19 cellular contexts compared by ENCODE assay signal in genomic region chr10:3293536-3294431, GRCh38.
DNase-seq lines count a peak whose midpoint lies in the region; ATAC-seq, FAIRE-seq and TF ChIP-seq lines count a peak whose summit lies in the region.
"Had no signal": no experiment of that assay in that cellular context is flagged by ENCODE, and none has a peak within 500 bp of the region (broad histone marks: within the 10 kb centered on the region; RNA-seq: fewer than 3 reads in every experiment).

No MANE protein-coding gene starts in this region.

- H3K9ac ChIP-seq in K562 (ENCODE audit: insufficient read depth in 1 of 2, low read depth in 2 of 2, low read length in 2 of 2): no peak overlapping the region
- H3K9ac ChIP-seq: parathyroid adenoma had no signal

- under 1% methylated on average over 19 of the region's 19 CpGs for WGBS in K562 (ENCODE audit: insufficient coverage, low coverage, missing lambda C conversion rate)

- H3K9me3 ChIP-seq in K562 (replicated peaks; ENCODE audit: control insufficient read depth, insufficient read depth, low read depth, low read length): no peaks in the 10 kb centered on the region
- H3K9me3 ChIP-seq: colonic mucosa, lower lobe of right lung had no signal

- peaks cover 35 to 58% of the 10 kb centered on the region in 2 experiments; a peak in 4 of 5 replicates for H3K27me3 ChIP-seq in K562 (ENCODE audit: control insufficient read depth in 2 of 2, insufficient read depth in 2 of 2, low read length in 2 of 2)
- H3K27me3 ChIP-seq: colonic mucosa had no signal

- CTCF ChIA-PET in K562 (lab: Yijun Ruan, JAX; ENCODE audit: low intra/inter-chr PET ratio): no interaction called here

- FAIRE-seq in K562 (lab: Jason Lieb, UNC) (no peak), urothelium cell line (lab: Jason Lieb, UNC) (no peak)
- FAIRE-seq: HTR-8/SVneo, RCC 7860 had no signal

- peaks cover 22% of the 10 kb centered on the region for H3K27me3 Mint-ChIP-seq in HFFc6 (ENCODE audit: insufficient read depth)

- H3K36me3 Mint-ChIP-seq in HFFc6 (ENCODE audit: low read depth): no peaks in the 10 kb centered on the region
- H3K36me3 Mint-ChIP-seq: activated naive CD8-positive, alpha-beta T cell treated with anti-CD3 and anti-CD28 coated beads, Interleukin-2, amount 10 ng/mL, durations not matched to agents 7 days and 5 days; CD14-positive monocyte had no signal

- no TSS peak for BruUV-seq in K562 (replicated peaks; lab: Mats Ljungman, UMichigan)

- no peak for DNase-seq in HFFc6
- no peak for DNase-seq in K562 (ENCODE audit: extremely low read depth in 1 of 4, low spot score in 3 of 4)
- DNase-seq in left kidney (ENCODE audit: low read depth, low spot score): peak; percentile 89
- peak; percentile 35 for DNase-seq in stromal cell of bone marrow (ENCODE audit: low read depth)
- no peak for DNase-seq in DMS 273 treated with DMSO at 0.1 percent for 48 hours (lab: John Stamatoyannopoulos, UW)
- no peak for DNase-seq in urothelium cell line (ENCODE audit: low spot score)
- no peak for DNase-seq in stimulated activated CD4-positive, alpha-beta T cell treated with anti-CD3 and anti-CD28 coated beads, Interleukin-1b, Interleukin-23, amount 100 ng/mL, for 48 hours
- DNase-seq: activated CD8-positive, alpha-beta memory T cell treated with anti-CD3 and anti-CD28 coated beads, Interleukin-2, amount 50 U/mL, for 48 hours; activated naive CD8-positive, alpha-beta T cell treated with anti-CD3 and anti-CD28 coated beads, Interleukin-2, amount 10 ng/mL, durations not matched to agents 7 days and 5 days; colonic mucosa; lower lobe of right lung; MV-4-11; NCI-H510A; T-helper 1 cell had no signal

- H3K9me1 ChIP-seq in K562 (ENCODE audit: control insufficient read depth, insufficient read depth, low read length): no peaks in the 10 kb centered on the region

- H3K27ac Mint-ChIP-seq in HFFc6: no peak overlapping the region
- H3K27ac Mint-ChIP-seq: activated naive CD8-positive, alpha-beta T cell treated with anti-CD3 and anti-CD28 coated beads, Interleukin-2, amount 10 ng/mL, durations not matched to agents 7 days and 5 days had no signal

- H3K27ac ChIP-seq in K562 (ENCODE audit: extremely low read depth, low read depth, low read length): no peak overlapping the region
- H3K27ac ChIP-seq: colonic mucosa, parathyroid adenoma had no signal

- TF ChIP-seq RAD21 in K562 (CRISPR knock-in tag; conservative IDR thresholded peaks at IDR 0.05 in 1 of 2, IDR thresholded peaks at IDR 0.05 in 1 of 2): no peak

- POLR2A ChIA-PET in K562 (lab: Yijun Ruan, JAX): no interaction called here

- no peak for TF ChIP-seq CTCF in HFFc6 (IDR thresholded peaks at IDR 0.05)
- no peak for TF ChIP-seq CTCF in K562 (IDR thresholded peaks at IDR 0.05 in 2 of 3, conservative IDR thresholded peaks at IDR 0.05 in 1 of 3; ENCODE audit: insufficient read depth in 2 of 3, low read depth in 1 of 3, low read length in 3 of 3)

- intact Hi-C loops in K562 (cut with micrococcal nuclease): no loop called here

- 0 out of 2 replicates have a peak, but pooled peaks cover 2% of the 10 kb centered on the region for H4K20me1 ChIP-seq in K562 (replicated peaks; ENCODE audit: control insufficient read depth, insufficient read depth, low read length)

- no peak overlapping the region for H3K4me3 ChIP-seq in K562
- H3K4me3 ChIP-seq: colonic mucosa, lower lobe of right lung had no signal

- H2AFZ ChIP-seq in K562 (ENCODE audit: low read depth, low read length): no peak overlapping the region
- H2AFZ ChIP-seq: parathyroid adenoma had no signal

- peaks cover 14% of the 10 kb centered on the region for H3K4me1 Mint-ChIP-seq in HFFc6 (ENCODE audit: low read depth)
- H3K4me1 Mint-ChIP-seq: activated naive CD8-positive, alpha-beta T cell treated with anti-CD3 and anti-CD28 coated beads, Interleukin-2, amount 10 ng/mL, durations not matched to agents 7 days and 5 days; CD14-positive monocyte had no signal

- TF ChIP-seq POLR2A in K562 (conservative IDR thresholded peaks at IDR 0.05): no peak

- no peak overlapping the region for H3K4me2 ChIP-seq in K562 (ENCODE audit: insufficient read depth, low read length)

- no peaks in the 10 kb centered on the region; a peak in 1 of 5 replicates for H3K4me1 ChIP-seq in K562 (replicated peaks in 1 of 2; ENCODE audit: control insufficient read depth in 2 of 2, insufficient read depth in 2 of 2, low read length in 2 of 2)
- H3K4me1 ChIP-seq: colonic mucosa, lower lobe of right lung, parathyroid adenoma had no signal

- H3K36me3 ChIP-seq in K562 (ENCODE audit: control insufficient read depth, insufficient read depth, low read length): no peaks in the 10 kb centered on the region
- H3K36me3 ChIP-seq: colonic mucosa, lower lobe of right lung had no signal

- H3K79me2 ChIP-seq in K562 (ENCODE audit: control insufficient read depth, insufficient read depth, low read length): no peaks in the 10 kb centered on the region
- H3K79me2 ChIP-seq: parathyroid adenoma had no signal

- TF ChIP-seq EP300 in K562 (IDR thresholded peaks at IDR 0.05; ENCODE audit: low read length): no peak

- ATAC-seq in K562 (no peak), HG03139 (IDR thresholded peaks at IDR 0.05; ENCODE audit: unreplicated experiment) (no peak)
- ATAC-seq: lower lobe of right lung had no signal

- peak overlapping the region; percentile 41; the same call in 1 of the 2 replicates for H3K4me3 Mint-ChIP-seq in HFFc6
- H3K4me3 Mint-ChIP-seq: activated naive CD8-positive, alpha-beta T cell treated with anti-CD3 and anti-CD28 coated beads, Interleukin-2, amount 10 ng/mL, durations not matched to agents 7 days and 5 days; CD14-positive monocyte had no signal

- H3K9me3 Mint-ChIP-seq in HFFc6: no peaks in the 10 kb centered on the region
- H3K9me3 Mint-ChIP-seq: activated naive CD8-positive, alpha-beta T cell treated with anti-CD3 and anti-CD28 coated beads, Interleukin-2, amount 10 ng/mL, durations not matched to agents 7 days and 5 days; CD14-positive monocyte had no signal

- in situ Hi-C loops in K562 (cut with MboI): no loop called here

TF ChIP-seq in K562, 482 proteins besides CTCF, POLR2A, EP300 and RAD21:
- TF ChIP-seq, protein P1, sequence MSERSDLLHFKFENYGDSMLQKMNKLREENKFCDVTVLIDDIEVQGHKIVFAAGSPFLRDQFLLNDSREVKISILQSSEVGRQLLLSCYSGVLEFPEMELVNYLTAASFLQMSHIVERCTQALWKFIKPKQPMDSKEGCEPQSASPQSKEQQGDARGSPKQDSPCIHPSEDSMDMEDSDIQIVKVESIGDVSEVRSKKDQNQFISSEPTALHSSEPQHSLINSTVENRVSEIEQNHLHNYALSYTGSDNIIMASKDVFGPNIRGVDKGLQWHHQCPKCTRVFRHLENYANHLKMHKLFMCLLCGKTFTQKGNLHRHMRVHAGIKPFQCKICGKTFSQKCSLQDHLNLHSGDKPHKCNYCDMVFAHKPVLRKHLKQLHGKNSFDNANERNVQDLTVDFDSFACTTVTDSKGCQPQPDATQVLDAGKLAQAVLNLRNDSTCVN (CRISPR knock-in tag; IDR thresholded peaks at IDR 0.05): no peak
- TF ChIP-seq CBX2 (IDR thresholded peaks at IDR 0.05; ENCODE audit: insufficient read depth, low read length, poor library complexity, severe bottlenecking): peak; percentile 26

Comparison
In these comparisons a context has a peak if more than half of its experiments do, and no peak if none do; other contexts are left out.
1. DNase-seq: peak in left kidney (single experiment) and stromal cell of bone marrow (single experiment); none in HFFc6 (single experiment), K562 (0 of 4), DMS 273 treated with DMSO at 0.1 percent for 48 hours (single experiment), urothelium cell line (single experiment) and stimulated activated CD4-positive, alpha-beta T cell treated with anti-CD3 and anti-CD28 coated beads, Interleukin-1b, Interleukin-23, amount 100 ng/mL, for 48 hours (single experiment).